Comparison of ENCODE assay signal across 24 cellular contexts in genomic region chr6:7048859-7049258, GRCh38. TPM values are rescaled to one million over a fixed set of nuclear protein-coding genes. Genes with fewer than 3 reads are reported as not detected.
DNase-seq lines count a peak whose midpoint lies in the region; ATAC-seq and TF ChIP-seq lines count a peak whose summit lies in the region.
"Had no signal": no experiment of that assay in that cellular context is flagged by ENCODE, and none has a peak within 500 bp of the region (broad histone marks: within the 10 kb centered on the region; RNA-seq: fewer than 3 reads in every experiment).

No MANE protein-coding gene starts in this region.

- H3K36me3 Mint-ChIP-seq in naive thymus-derived CD4-positive, alpha-beta T cell = no peaks in the 10 kb centered on the region
- H3K36me3 Mint-ChIP-seq: T-cell had no signal

- H3K27me3 ChIP-seq in HL-60 (ENCODE audit: insufficient read depth, poor library complexity, severe bottlenecking) (no peaks in the 10 kb centered on the region), mesenchymal stem cell (ENCODE audit: control insufficient read depth in 1 of 2, insufficient read depth in 1 of 2, low read length in 2 of 2) (no peaks in the 10 kb centered on the region)
- no peaks in the 10 kb centered on the region for H3K27me3 ChIP-seq in naive thymus-derived CD4-positive, alpha-beta T cell (ENCODE audit: control insufficient read depth in 2 of 2, insufficient read depth in 2 of 2, low read length in 2 of 2)
- H3K27me3 ChIP-seq: SJSA1 had no signal

- H3K27ac Mint-ChIP-seq in naive thymus-derived CD4-positive, alpha-beta T cell = no peak overlapping the region
- H3K27ac Mint-ChIP-seq: CD4-positive, alpha-beta T cell; T-cell had no signal

- peaks cover 0 to 5% of the 10 kb centered on the region in 2 experiments for H3K36me3 ChIP-seq in mesenchymal stem cell (ENCODE audit: control insufficient read depth in 1 of 2, insufficient read depth in 2 of 2, low read depth in 1 of 2, low read length in 2 of 2)
- H3K36me3 ChIP-seq in naive thymus-derived CD4-positive, alpha-beta T cell (ENCODE audit: control insufficient read depth in 2 of 3, insufficient read depth in 3 of 3, low read length in 3 of 3) = no peaks in the 10 kb centered on the region
- H3K36me3 ChIP-seq: BE2C, HAP-1, SJSA1 had no signal

- no peak overlapping the region for H2AFZ ChIP-seq in mesenchymal stem cell (ENCODE audit: low read depth, low read length)

- intact Hi-C loops in naive thymus-derived CD4-positive, alpha-beta T cell (cut with micrococcal nuclease) = no loop called here

- no peak overlapping the region for H4K8ac ChIP-seq in mesenchymal stem cell (ENCODE audit: low read length)

- TF ChIP-seq CTCF in HL-60 (IDR thresholded peaks at IDR 0.05; ENCODE audit: insufficient read depth, low read length) = no peak

- CTCF ChIA-PET in naive thymus-derived CD4-positive, alpha-beta T cell (lab: Charles Lee) = no interaction called here

- H3K4me2 ChIP-seq in mesenchymal stem cell (ENCODE audit: low read length, poor library complexity, severe bottlenecking) = no peak overlapping the region

- H4K91ac ChIP-seq in mesenchymal stem cell (ENCODE audit: low read length) = no peak overlapping the region

- no peak overlapping the region for H3K4ac ChIP-seq in mesenchymal stem cell (ENCODE audit: low read depth in 1 of 2, low read length in 2 of 2)

- H3K4me3 Mint-ChIP-seq in naive thymus-derived CD4-positive, alpha-beta T cell = no peak overlapping the region

- no peak overlapping the region for H2AK5ac ChIP-seq in mesenchymal stem cell (ENCODE audit: low read length, severe bottlenecking)

- no peak overlapping the region for H3K14ac ChIP-seq in mesenchymal stem cell (ENCODE audit: low read length in 2 of 2)

- H2BK15ac ChIP-seq in mesenchymal stem cell (ENCODE audit: low read depth, poor library complexity, severe bottlenecking) = peak overlapping the region; percentile 89

- H3K9ac ChIP-seq in mesenchymal stem cell (ENCODE audit: low read length) = no peak overlapping the region

- 92% methylated on average over 2 of the region's 2 CpGs for WGBS in mesenchymal stem cell

- H3K4me1 Mint-ChIP-seq in naive thymus-derived CD4-positive, alpha-beta T cell = peaks cover 5 to 14% (median 8%) of the 10 kb centered on the region in 7 donors

- H3K4me1 ChIP-seq in mesenchymal stem cell (ENCODE audit: control insufficient read depth, insufficient read depth, low read depth, low read length) = peaks cover 17% of the 10 kb centered on the region
- peaks cover 0 to 4% of the 10 kb centered on the region in 2 donors for H3K4me1 ChIP-seq in naive thymus-derived CD4-positive, alpha-beta T cell (ENCODE audit: control insufficient read depth in 2 of 2, insufficient read depth in 2 of 2, low read length in 2 of 2)
- H3K4me1 ChIP-seq: BE2C had no signal

- peak overlapping the region; percentile 97 for H3K27ac ChIP-seq in HL-60 (replicated peaks)
- H3K27ac ChIP-seq in mesenchymal stem cell (ENCODE audit: low read length, poor library complexity, severe bottlenecking) = no peak overlapping the region
- no peak overlapping the region for H3K27ac ChIP-seq in naive thymus-derived CD4-positive, alpha-beta T cell (ENCODE audit: low read depth, low read length)
- H3K27ac ChIP-seq: SJSA1 had no signal

- no peak overlapping the region for H2BK12ac ChIP-seq in mesenchymal stem cell (ENCODE audit: low read length in 2 of 2)

- H3K9me3 Mint-ChIP-seq in naive thymus-derived CD4-positive, alpha-beta T cell = no peaks in the 10 kb centered on the region
- H3K9me3 Mint-ChIP-seq: CD4-positive, alpha-beta T cell; T-cell had no signal

- H2BK120ac ChIP-seq in mesenchymal stem cell (ENCODE audit: low read depth, low read length) = no peak overlapping the region

- no peak overlapping the region for H3K18ac ChIP-seq in mesenchymal stem cell (ENCODE audit: low read depth in 1 of 2, low read length in 2 of 2)

- no peak for ATAC-seq in naive thymus-derived CD4-positive, alpha-beta T cell
- ATAC-seq in GM21367 (IDR thresholded peaks at IDR 0.05; ENCODE audit: unreplicated experiment) = no peak
- ATAC-seq: GM12878, T-cell had no signal

- no peaks in the 10 kb centered on the region for H3K79me1 ChIP-seq in mesenchymal stem cell (replicated peaks; ENCODE audit: low read length, poor library complexity, severe bottlenecking)

- POLR2A ChIA-PET in naive thymus-derived CD4-positive, alpha-beta T cell (lab: Charles Lee) = no interaction called here

- no peak overlapping the region for H2BK5ac ChIP-seq in mesenchymal stem cell (ENCODE audit: low read depth, low read length, poor library complexity, severe bottlenecking)

- H3K23ac ChIP-seq in mesenchymal stem cell (ENCODE audit: low read length in 2 of 2) = no peak overlapping the region

- H3K27me3 Mint-ChIP-seq in naive thymus-derived CD4-positive, alpha-beta T cell = peaks cover 0 to 71% (median 0%) of the 10 kb centered on the region in 5 donors
- H3K27me3 Mint-ChIP-seq: CD4-positive, alpha-beta T cell; T-cell had no signal

- H3K9me3 ChIP-seq in mesenchymal stem cell (ENCODE audit: control insufficient read depth, low read length) = no peaks in the 10 kb centered on the region
- no peaks in the 10 kb centered on the region for H3K9me3 ChIP-seq in naive thymus-derived CD4-positive, alpha-beta T cell (ENCODE audit: control insufficient read depth in 2 of 3, low read length in 3 of 3)
- H3K9me3 ChIP-seq: BE2C, HAP-1, SJSA1 had no signal

- no peak overlapping the region for H3K4me3 ChIP-seq in HL-60 (replicated peaks; ENCODE audit: insufficient read depth, low read length)
- no peak overlapping the region for H3K4me3 ChIP-seq in mesenchymal stem cell (ENCODE audit: insufficient read depth in 1 of 2, low read depth in 1 of 2, low read length in 2 of 2)
- H3K4me3 ChIP-seq in naive thymus-derived CD4-positive, alpha-beta T cell (ENCODE audit: low read length) = no peak overlapping the region
- H3K4me3 ChIP-seq: GM12878, HAP-1, SJSA1 had no signal

- DNase-seq in CD1c-positive myeloid dendritic cell (ENCODE audit: extremely low spot score) (peak; percentile 56), HL-60 (ENCODE audit: low read depth in 1 of 2, low spot score in 1 of 2) (peak in 1 of 2 experiments; percentile 90), NCI-H2171 (lab: John Stamatoyannopoulos, UW) (peak; percentile 13), mesenchymal stem cell (no peak), HCEC 1CT (no peak)
- DNase-seq in naive thymus-derived CD4-positive, alpha-beta T cell = no peak
- DNase-seq: BE2C; CD4-positive, alpha-beta T cell; GOT3; KBM-7; NCI-H1105; NCI-H1436 treated with DMSO at 0.1 percent for 48 hours; NCI-H187 treated with DMSO at 0.1 percent for 48 hours; NCI-H446; NCI-H524 treated with DMSO at 0.1 percent for 48 hours; NCI-H774; NK-92 treated with Interleukin-12 subunit alpha and Interleukin-12 subunit beta, amount 100 ng/mL, for 24 hours; Right ventricle myocardium superior; RPMI8226; T-cell had no signal

RNA-seq across cellular contexts. Expression of gene RREB1, which starts 58.9 kb away (rescaled TPM):
- 12.3 TPM for polyA plus RNA-seq in mesenchymal stem cell (2013, experiment 1 of 2)
- 11.2 TPM for polyA plus RNA-seq in mesenchymal stem cell (2013, experiment 2 of 2)
- 10 to 100 TPM; 28.3 to 56.7 (median 51.6) TPM for total RNA-seq in naive thymus-derived CD4-positive, alpha-beta T cell
- 10 to 100 TPM in 1 of 2 donors, 1 to 10 TPM in 1; 4.2 to 10.0 TPM for polyA plus RNA-seq in naive thymus-derived CD4-positive, alpha-beta T cell

Comparison
In these comparisons a context has a peak if more than half of its experiments do, and no peak if none do; other contexts are left out.
1. DNase-seq: peak in CD1c-positive myeloid dendritic cell (single experiment) and NCI-H2171 (single experiment); none in mesenchymal stem cell (single experiment), naive thymus-derived CD4-positive, alpha-beta T cell (0 of 9) and HCEC 1CT (single experiment).